In the genomic region with DNA sequence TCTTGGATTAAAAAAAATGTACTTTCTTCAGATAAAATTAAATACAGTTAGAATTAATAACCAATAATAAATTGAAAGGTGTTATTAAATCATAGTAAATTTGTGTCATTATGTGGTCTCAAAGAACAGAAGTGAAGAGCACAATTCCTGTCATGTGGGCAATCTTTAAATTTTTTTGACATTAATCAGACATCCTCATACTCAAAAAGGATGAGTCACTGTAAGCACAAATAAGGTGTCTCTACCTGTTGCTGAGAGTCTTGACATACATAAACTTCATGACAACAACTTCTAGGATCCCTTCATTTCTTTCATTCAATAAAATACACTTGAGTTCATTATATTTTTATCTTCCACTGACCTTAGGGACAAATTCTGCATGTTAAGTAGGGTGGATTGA, we compare ENCODE assay signal across 22 cellular contexts.
"Had no signal": no experiment of that assay in that cellular context is flagged by ENCODE, and none has a peak within 500 bp of the region (broad histone marks: within the 10 kb centered on the region; RNA-seq: fewer than 3 reads in every experiment).

No MANE protein-coding gene starts in this region.

- H3K9me3 ChIP-seq: adrenal gland, esophagus squamous epithelium, lower lobe of right lung, right atrium auricular region, tibial nerve, vagina had no signal

- DNase-seq: activated B cell treated with CpG ODN at 0.5 μM for 24 hours; activated CD4-positive, alpha-beta T cell treated with anti-CD3 and anti-CD28 coated beads, Interleukin-2, amount 10 ng/mL, durations not matched to agents 24 days and 14 days; activated CD8-positive, alpha-beta memory T cell treated with anti-CD3 and anti-CD28 coated beads, Interleukin-2, amount 50 U/mL, for 4 hours; activated CD8-positive, alpha-beta T cell treated with anti-CD3 and anti-CD28 coated beads, Interleukin-2, amount 10 ng/mL, durations not matched to agents 7 days and 5 days; activated effector memory CD4-positive, alpha-beta T cell treated with anti-CD3 and anti-CD28 coated beads, Interleukin-2, amount 50 U/mL, for 16 hours; activated T-cell treated with anti-CD3 and anti-CD28 coated beads, Interleukin-2, amount 50 U/mL, for 48 hours; adrenal gland; caudate nucleus; esophagus squamous epithelium; left cardiac atrium; lower lobe of right lung; nephron progenitor cell; occipital lobe; stimulated activated CD4-positive, alpha-beta T cell treated with anti-CD3 and anti-CD28 coated beads, Interleukin-4, amount 100 ng/mL, for 24 hours; stimulated activated CD8-positive, alpha-beta memory T cell treated with anti-CD3 and anti-CD28 coated beads, Interleukin-4, amount 100 ng/mL, for 48 hours; stimulated activated naive CD4-positive, alpha-beta T cell treated with Interleukin-2 at 50 U/mL for 16 hours; substantia nigra had no signal

- FAIRE-seq: colon, endometrium had no signal

- H3K27ac ChIP-seq: adrenal gland, esophagus squamous epithelium, lower lobe of right lung, right atrium auricular region, tibial nerve, vagina had no signal

- H3K27me3 ChIP-seq: adrenal gland, esophagus squamous epithelium, right atrium auricular region, tibial nerve, vagina had no signal

- H3K4me3 ChIP-seq: adrenal gland, esophagus squamous epithelium, lower lobe of right lung, right atrium auricular region, tibial nerve, vagina had no signal

- H3K36me3 ChIP-seq: adrenal gland, esophagus squamous epithelium, lower lobe of right lung, right atrium auricular region, tibial nerve, vagina had no signal
